Comparison of ENCODE assay signal across 8 cellular contexts in genomic region chr16:66947302-66948033, GRCh38. TPM values are rescaled to one million over a fixed set of nuclear protein-coding genes. Genes with fewer than 3 reads are reported as not detected.
DNase-seq lines count a peak whose midpoint lies in the region; ATAC-seq, FAIRE-seq and TF ChIP-seq lines count a peak whose summit lies in the region.

No MANE protein-coding gene starts in this region.

- TF ChIP-seq CTCF in body of pancreas (IDR thresholded peaks at IDR 0.05) = peak; percentile 70 to 92 (median 90)

- no peak overlapping the region for H3K27ac ChIP-seq in body of pancreas

- peak overlapping the region; percentile 99 for H3K4me2 ChIP-seq in skeletal muscle satellite cell (ENCODE audit: low read length)

- no peaks in the 10 kb centered on the region for H3K9me3 ChIP-seq in body of pancreas
- no peaks in the 10 kb centered on the region for H3K9me3 ChIP-seq in iPS-15b (ENCODE audit: control insufficient read depth, insufficient read depth, low read length)
- H3K9me3 ChIP-seq in skeletal muscle satellite cell (replicated peaks; ENCODE audit: low read length) = peaks cover 3% of the 10 kb centered on the region

- FAIRE-seq in TTC549 (lab: Jason Lieb, UNC) = peak; percentile 60

- H3K9ac ChIP-seq in iPS-15b (ENCODE audit: low read depth, low read length) = no peak overlapping the region
- H3K9ac ChIP-seq in skeletal muscle satellite cell (ENCODE audit: low read depth, low read length) = peak overlapping the region; percentile 16

- no peak for TF ChIP-seq POLR2A in body of pancreas (IDR thresholded peaks at IDR 0.05)

- peaks cover 0 to 9% of the 10 kb centered on the region in 2 donors for H3K27me3 ChIP-seq in body of pancreas
- H3K27me3 ChIP-seq in iPS-15b (ENCODE audit: control insufficient read depth, insufficient read depth, low read length) = peaks cover 36% of the 10 kb centered on the region
- peaks cover 20% of the 10 kb centered on the region for H3K27me3 ChIP-seq in skeletal muscle satellite cell (ENCODE audit: control insufficient read depth, insufficient read depth, low read length)

- peaks cover 0 to 1% of the 10 kb centered on the region in 2 donors for H3K36me3 ChIP-seq in body of pancreas (replicated peaks in 1 of 2; ENCODE audit: insufficient read depth in 1 of 2, low read depth in 2 of 2)
- H3K36me3 ChIP-seq in iPS-15b (ENCODE audit: control insufficient read depth, insufficient read depth, low read length) = no peaks in the 10 kb centered on the region
- H3K36me3 ChIP-seq in skeletal muscle satellite cell (ENCODE audit: insufficient read depth, low read length) = peaks cover 17% of the 10 kb centered on the region

- intact Hi-C loops in body of pancreas (cut with DNase I) = no loop called here

- WGBS in body of pancreas, 2 donors = 0 to 1% methylated on average over 21 to 22 of the region's 22 CpGs

- H3K4me3 ChIP-seq in body of pancreas (peak overlapping the region in 1 of 2 donors; percentile 47), iPS-15b (ENCODE audit: low read depth, low read length) (peak overlapping the region; percentile 54), skeletal muscle satellite cell (ENCODE audit: low read length) (peak overlapping the region; percentile 67)

- ATAC-seq in HG02588 (IDR thresholded peaks at IDR 0.05; ENCODE audit: unreplicated experiment) (peak; percentile 60), body of pancreas (peak; percentile 88)

- DNase-seq in GF-D8 (lab: John Stamatoyannopoulos, UW) (peak; percentile 54), NCI-H2029 (lab: John Stamatoyannopoulos, UW) (peak; percentile 13), body of pancreas (peak; percentile 82 to 92 (median 85)), mesenteric fat pad (ENCODE audit: low spot score) (no peak)

- H3K4me1 ChIP-seq in body of pancreas (peaks cover 10% of the 10 kb centered on the region), iPS-15b (ENCODE audit: control insufficient read depth, insufficient read depth, low read length) (no peaks in the 10 kb centered on the region), skeletal muscle satellite cell (ENCODE audit: control insufficient read depth, insufficient read depth, low read length) (peaks cover 10% of the 10 kb centered on the region)

RNA-seq across cellular contexts. Expression of gene CES2, which starts 12.2 kb away (rescaled TPM):
- total RNA-seq in body of pancreas (10 to 100 TPM; 24.9 to 29.3 TPM), mesenteric fat pad (47.6 TPM)
- 24.2 and 27.9 TPM in 2 replicates for total RNA-seq in skeletal muscle satellite cell (2012; rRNA removed)

RNA-seq across cellular contexts. Expression of gene CIAO2B, which starts 13.3 kb away (rescaled TPM):
- total RNA-seq in body of pancreas (10 to 100 TPM in 1 of 2 donors, 1 to 10 TPM in 1; 7.6 to 15.3 TPM), mesenteric fat pad (63.1 TPM)
- total RNA-seq in skeletal muscle satellite cell (2012; rRNA removed) = 180 and 183 TPM in 2 replicates

RNA-seq across cellular contexts. Expression of gene CES3, which starts 13.6 kb away (rescaled TPM):
- 1 to 10 TPM; 5.2 to 5.6 TPM for total RNA-seq in body of pancreas
- under 0.01 TPM in 1 of 2 replicates, not detected in the other for total RNA-seq in skeletal muscle satellite cell (2012; rRNA removed)
- 0.55 TPM for total RNA-seq in mesenteric fat pad

RNA-seq across cellular contexts. Expression of gene RRAD, which starts 22.1 kb away (rescaled TPM):
- 1 to 10 TPM in 1 of 2 donors, not detected in 1; 8.3 TPM for total RNA-seq in body of pancreas
- 3.0 and 5.9 TPM in 2 replicates for total RNA-seq in skeletal muscle satellite cell (2012; rRNA removed)
- 3.4 TPM for total RNA-seq in mesenteric fat pad

RNA-seq across cellular contexts. Expression of gene CDH16, which starts 28.8 kb away (rescaled TPM):
- total RNA-seq in body of pancreas (not detected), mesenteric fat pad (not detected)
- total RNA-seq in skeletal muscle satellite cell (2012; rRNA removed) = not detected in 2 replicates
